Comparison of ENCODE assay signal across 8 cellular contexts in the genomic region with DNA sequence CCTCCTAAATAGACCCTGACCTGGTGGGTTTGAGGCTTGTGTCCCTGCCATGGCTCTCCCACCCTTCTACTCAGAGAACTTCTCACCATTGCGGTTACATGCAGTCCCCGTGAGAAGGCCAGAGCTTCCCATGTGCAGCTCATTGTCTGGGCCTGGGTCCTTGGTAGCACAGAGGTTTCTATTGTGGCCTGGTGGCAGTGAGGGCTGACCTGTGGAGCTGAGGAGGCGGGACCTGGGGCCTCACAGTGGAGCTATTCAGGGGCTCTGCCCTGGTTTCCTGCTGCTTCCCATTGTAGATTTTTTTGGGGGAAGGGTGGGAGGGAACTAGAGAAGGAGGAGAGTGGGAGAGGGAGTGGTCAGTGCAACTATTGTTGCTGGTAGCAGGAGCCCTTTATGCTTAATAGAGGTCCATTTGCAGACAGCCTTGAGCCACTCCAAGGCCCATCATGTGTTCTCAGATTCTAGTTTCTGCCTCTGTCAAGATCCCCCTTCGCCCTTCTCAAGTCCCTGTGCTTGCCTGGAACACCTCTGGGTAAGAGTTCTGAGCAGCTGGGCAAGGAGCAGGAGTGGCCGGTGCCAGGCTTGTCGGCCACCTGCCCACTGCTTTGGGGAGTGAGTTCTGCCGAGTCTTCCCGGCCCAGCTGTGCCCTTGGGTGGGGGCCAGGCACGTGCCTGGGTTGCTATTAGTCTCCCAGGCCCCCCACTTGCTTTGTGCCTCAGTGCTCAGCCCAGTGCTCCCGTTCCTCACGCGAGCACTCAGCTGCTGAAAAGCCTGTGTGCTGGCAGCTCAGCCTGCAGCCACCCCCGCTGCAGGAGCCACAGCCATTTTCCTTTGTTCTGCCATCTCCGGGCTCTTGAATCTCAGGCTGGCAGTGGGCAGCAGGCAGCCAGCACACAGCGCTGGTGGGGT. TPM values are rescaled to one million over a fixed set of nuclear protein-coding genes. Genes with fewer than 3 reads are reported as not detected.
A peak's percentile ranks its signal among the peaks of the same experiment; 100 is the strongest.
DNase-seq lines count a peak whose midpoint lies in the region; ATAC-seq and TF ChIP-seq lines count a peak whose summit lies in the region.

No MANE protein-coding gene starts in this region.

- peaks cover 20% of the 10 kb centered on the region for H3K36me3 Mint-ChIP-seq in MCF 10A (ENCODE audit: insufficient read depth, unreplicated experiment)
- H3K36me3 Mint-ChIP-seq in activated CD8-positive, alpha-beta T cell treated with anti-CD3 and anti-CD28 coated beads for 36 hours (ENCODE audit: low read depth), result peaks cover 30% of the 10 kb centered on the region

- H3K27ac ChIP-seq in breast epithelium, result peak overlapping the region; percentile 92 to 94
- peak overlapping the region; percentile 54 to 100 (median 82) for H3K27ac ChIP-seq in heart right ventricle

- peaks cover 65% of the 10 kb centered on the region for H3K4me1 Mint-ChIP-seq in MCF 10A (ENCODE audit: insufficient read depth, unreplicated experiment)
- H3K4me1 Mint-ChIP-seq in activated CD8-positive, alpha-beta T cell treated with anti-CD3 and anti-CD28 coated beads for 36 hours (ENCODE audit: low read depth), result peaks cover 94% of the 10 kb centered on the region

- intact Hi-C loops in breast epithelium (cut with DNase I; ENCODE audit: low total_unique reads), result loop anchor here (5.0 kb wide), 1 partner anchor 37 kb away; no protein-coding TSS in a partner anchor
- intact Hi-C loops in MCF 10A (cut with micrococcal nuclease), result no loop called here
- intact Hi-C loops in activated CD8-positive, alpha-beta T cell treated with anti-CD3 and anti-CD28 coated beads for 36 hours (cut with micrococcal nuclease), result no loop called here
- intact Hi-C loops in heart right ventricle (cut with DNase I), result loop anchor here in 1 of 10 donors (5.0 kb wide), 1 partner anchor 37 kb away; no protein-coding TSS in a partner anchor
- intact Hi-C loops in lower leg skin (cut with DNase I; ENCODE audit: low total_unique reads), result no loop called here

- no TSS peak for BruUV-seq in MCF 10A (replicated peaks; lab: Mats Ljungman, UMichigan)

- no peaks in the 10 kb centered on the region for H3K9me3 Mint-ChIP-seq in MCF 10A (ENCODE audit: unreplicated experiment)
- no peaks in the 10 kb centered on the region for H3K9me3 Mint-ChIP-seq in activated CD8-positive, alpha-beta T cell treated with anti-CD3 and anti-CD28 coated beads for 36 hours

- TF ChIP-seq CTCF in breast epithelium (IDR thresholded peaks at IDR 0.05), result no peak
- no peak for TF ChIP-seq CTCF in MCF 10A (IDR thresholded peaks at IDR 0.05; ENCODE audit: unreplicated experiment)
- no peak for TF ChIP-seq CTCF in activated CD8-positive, alpha-beta T cell treated with anti-CD3 and anti-CD28 coated beads for 36 hours (IDR thresholded peaks at IDR 0.05)
- TF ChIP-seq CTCF in heart right ventricle (IDR thresholded peaks at IDR 0.05), result no peak
- no peak for TF ChIP-seq CTCF in lower leg skin (IDR thresholded peaks at IDR 0.05)

- no peak for DNase-seq in breast epithelium (ENCODE audit: low spot score in 2 of 2)
- no peak for DNase-seq in MCF 10A (ENCODE audit: unreplicated experiment)
- DNase-seq in activated CD8-positive, alpha-beta T cell treated with anti-CD3 and anti-CD28 coated beads for 36 hours, result peak; percentile 60
- peak; percentile 35 to 58 for DNase-seq in heart right ventricle
- DNase-seq in pons (ENCODE audit: low spot score), result peak; percentile 87
- no peak for DNase-seq in NCI-H774 (lab: John Stamatoyannopoulos, UW)
- DNase-seq in lower leg skin (ENCODE audit: low spot score in 2 of 2), result no peak

- CTCF ChIA-PET in MCF 10A (lab: Yijun Ruan, JAX), result interaction anchor here (0.6 to 33.7 kb wide), 4 partner anchors 21 to 123 kb away, joined by 3 to 923 read pairs (median 15); no protein-coding TSS in a partner anchor
- CTCF ChIA-PET in activated CD8-positive, alpha-beta T cell treated with anti-CD3 and anti-CD28 coated beads for 36 hours (lab: Charles Lee), result interaction anchor here (1.3 to 37.8 kb wide), 7 partner anchors 7 to 87 kb away, joined by 3 to 1114 read pairs (median 29); no protein-coding TSS in a partner anchor

- 29 to 31% methylated on average over 15 of the region's 15 CpGs for WGBS in heart right ventricle, 2 donors
- 22 to 30% methylated on average over 14 to 15 of the region's 15 CpGs for WGBS in lower leg skin, 2 donors

- H3K4me3 ChIP-seq in breast epithelium (peak overlapping the region; percentile 6 to 57 (median 20)), heart right ventricle (peak overlapping the region; percentile 0 to 50 (median 26)), lower leg skin (ENCODE audit: low read depth, poor library complexity, severe bottlenecking) (no peak overlapping the region)

- H3K4me3 Mint-ChIP-seq in MCF 10A (ENCODE audit: unreplicated experiment), result no peak overlapping the region
- peak overlapping the region; percentile 71 for H3K4me3 Mint-ChIP-seq in activated CD8-positive, alpha-beta T cell treated with anti-CD3 and anti-CD28 coated beads for 36 hours

- no peak for ATAC-seq in activated CD8-positive, alpha-beta T cell treated with anti-CD3 and anti-CD28 coated beads for 36 hours
- ATAC-seq in heart right ventricle (peak; percentile 13 to 61 (median 52)), HG03159 (IDR thresholded peaks at IDR 0.05; ENCODE audit: unreplicated experiment) (no peak)

- H3K27me3 ChIP-seq in breast epithelium (no peaks in the 10 kb centered on the region), heart right ventricle (no peaks in the 10 kb centered on the region)

- no peak for TF ChIP-seq POLR2A in breast epithelium (IDR thresholded peaks at IDR 0.05)
- TF ChIP-seq POLR2A in lower leg skin (IDR thresholded peaks at IDR 0.05), result no peak

- H3K36me3 ChIP-seq in breast epithelium (no peaks in the 10 kb centered on the region), heart right ventricle (peaks cover 0 to 21% (median 0%) of the 10 kb centered on the region in 9 donors)

- POLR2A ChIA-PET in MCF 10A (lab: Yijun Ruan, JAX), result interaction anchor here (0.6 to 12.8 kb wide), 5 partner anchors 5 to 289 kb away, joined by 3 to 225 read pairs (median 174); a partner anchor contains a TSS
- POLR2A ChIA-PET in activated CD8-positive, alpha-beta T cell treated with anti-CD3 and anti-CD28 coated beads for 36 hours (lab: Charles Lee), result interaction anchor here (1.1 to 16.7 kb wide), 9 partner anchors 8 to 62 kb away, joined by 3 to 223 read pairs (median 7); a partner anchor contains a TSS

- H3K27me3 Mint-ChIP-seq in MCF 10A (ENCODE audit: insufficient read depth, unreplicated experiment), result no peaks in the 10 kb centered on the region
- H3K27me3 Mint-ChIP-seq in activated CD8-positive, alpha-beta T cell treated with anti-CD3 and anti-CD28 coated beads for 36 hours, result no peaks in the 10 kb centered on the region

- peaks cover 46 to 90% of the 10 kb centered on the region in 2 donors for H3K4me1 ChIP-seq in breast epithelium
- H3K4me1 ChIP-seq in heart right ventricle, result peaks cover 39 to 100% (median 100%) of the 10 kb centered on the region in 9 donors

- H3K27ac Mint-ChIP-seq in MCF 10A (ENCODE audit: low read depth, unreplicated experiment), result no peak overlapping the region
- peak overlapping the region; percentile 97 for H3K27ac Mint-ChIP-seq in activated CD8-positive, alpha-beta T cell treated with anti-CD3 and anti-CD28 coated beads for 36 hours

- no peaks in the 10 kb centered on the region for H3K9me3 ChIP-seq in breast epithelium
- H3K9me3 ChIP-seq in heart right ventricle, result no peaks in the 10 kb centered on the region

RNA-seq across cellular contexts. Expression of a gene that starts 10.7 kb away (rescaled TPM):
- total RNA-seq in breast epithelium (10 to 100 TPM; 52.8 to 76.8 (median 74.8) TPM), MCF 10A (2022) (46.9 and 53.7 TPM in 2 replicates), heart right ventricle (10 to 100 TPM; 21.7 to 57.2 (median 27.6) TPM), lower leg skin (100 to 1,000 TPM; 103 to 168 (median 131) TPM)
- 10 to 100 TPM; 43.9 to 45.5 TPM for total RNA-seq in activated CD8-positive, alpha-beta T cell treated with anti-CD3 and anti-CD28 coated beads for 36 hours
- 10 to 100 TPM; 16.9 to 35.0 TPM for polyA plus RNA-seq in heart right ventricle

RNA-seq across cellular contexts. Expression of a gene that starts 56.5 kb away (rescaled TPM):
- total RNA-seq in breast epithelium, result 100 to 1,000 TPM in 1 of 3 donors, 10 to 100 TPM in 2; 82.3 to 547 (median 88.4) TPM
- 6.0 and 6.7 TPM in 2 replicates for total RNA-seq in MCF 10A (2022)
- 10 to 100 TPM; 21.0 to 22.7 TPM for total RNA-seq in activated CD8-positive, alpha-beta T cell treated with anti-CD3 and anti-CD28 coated beads for 36 hours
- total RNA-seq in heart right ventricle, result 100 to 1,000 TPM in 3 of 10 donors, 10 to 100 TPM in 7; 57.3 to 135 (median 84.3) TPM
- 10 to 100 TPM; 46.0 to 54.6 TPM for polyA plus RNA-seq in heart right ventricle
- total RNA-seq in lower leg skin, result 100 to 1,000 TPM in 1 of 4 donors, 10 to 100 TPM in 3; 65.1 to 106 (median 89.0) TPM

Comparison
In these comparisons a context has a peak if more than half of its experiments do, and no peak if none do; other contexts are left out.
1. DNase-seq: peak in activated CD8-positive, alpha-beta T cell treated with anti-CD3 and anti-CD28 coated beads for 36 hours (single experiment), heart right ventricle (2 of 2) and pons (single experiment); none in breast epithelium (0 of 2), MCF 10A (single experiment), NCI-H774 (single experiment) and lower leg skin (0 of 2).
2. ATAC-seq: peak in heart right ventricle (8 of 8); none in activated CD8-positive, alpha-beta T cell treated with anti-CD3 and anti-CD28 coated beads for 36 hours (single experiment) and HG03159 (single experiment).